Comparison of ENCODE assay signal across 11 cellular contexts in genomic region chr1:33337994-33338494, GRCh38. TPM values are rescaled to one million over a fixed set of nuclear protein-coding genes. Genes with fewer than 3 reads are reported as not detected.
DNase-seq lines count a peak whose midpoint lies in the region; ATAC-seq and TF ChIP-seq lines count a peak whose summit lies in the region.
"Had no signal": no experiment of that assay in that cellular context is flagged by ENCODE, and none has a peak within 500 bp of the region (broad histone marks: within the 10 kb centered on the region; RNA-seq: fewer than 3 reads in every experiment).

No MANE protein-coding gene starts in this region.

- intact Hi-C loops in aorta (cut with DNase I), result loop anchor here in 1 of 2 donors (5.0 kb wide), 1 partner anchor 41 kb away; no protein-coding TSS in a partner anchor

- H3K9me2 ChIP-seq in SK-N-SH (no peaks in the 10 kb centered on the region), neural cell (ENCODE audit: insufficient read depth, low read length) (no peaks in the 10 kb centered on the region)

- H3K4me2 ChIP-seq in SK-N-SH (0 out of 2 replicates have a peak overlapping the region, but pooled peaks have one; percentile 61), neural cell (ENCODE audit: low read length) (peak overlapping the region; percentile 23)

- H3K4me3 ChIP-seq in SK-N-SH (ENCODE audit: low read depth in 2 of 2, low read length in 1 of 2) (no peak overlapping the region), esophagus (ENCODE audit: low read depth in 1 of 2, low read length in 2 of 2) (no peak overlapping the region), neural cell (ENCODE audit: low read length) (peak overlapping the region; percentile 44), aorta (ENCODE audit: low read length in 2 of 2) (no peak overlapping the region)

- TF ChIP-seq RAD21 in SK-N-SH (IDR thresholded peaks at IDR 0.05; ENCODE audit: low read length) (no peak), neural cell (conservative IDR thresholded peaks at IDR 0.05) (no peak)

- POLR2A ChIA-PET in SK-N-SH (lab: Yijun Ruan, JAX), result no interaction called here

- TF ChIP-seq EP300 in SK-N-SH (IDR thresholded peaks at IDR 0.05; ENCODE audit: borderline replicate concordance in 1 of 2, low read depth in 1 of 2, low read length in 1 of 2) (no peak), neural cell (conservative IDR thresholded peaks at IDR 0.05; ENCODE audit: poor library complexity, severe bottlenecking) (no peak)

- ATAC-seq in SK-N-SH treated with all-trans-retinoic acid at 6 μM for 48 hours (no peak), aorta (ENCODE audit: low FRiP score) (peak; percentile 4), GM21576 (IDR thresholded peaks at IDR 0.05; ENCODE audit: unreplicated experiment) (no peak)

- CTCF ChIA-PET in SK-N-SH (lab: Yijun Ruan, JAX), result interaction anchor here (0.8 to 5.6 kb wide), 5 partner anchors 30 to 133 kb away, joined by 3 to 24 read pairs (median 5); no protein-coding TSS in a partner anchor

- H3K4me1 ChIP-seq in SK-N-SH (ENCODE audit: control insufficient read depth in 1 of 2, insufficient read depth in 2 of 2, low read depth in 1 of 2, low read length in 1 of 2), result peaks cover 51 to 78% of the 10 kb centered on the region in 2 experiments
- peaks cover 13 to 34% of the 10 kb centered on the region in 2 donors for H3K4me1 ChIP-seq in esophagus (ENCODE audit: control insufficient read depth in 2 of 2, insufficient read depth in 2 of 2, low read length in 1 of 2)
- peaks cover 14 to 15% of the 10 kb centered on the region in 2 donors for H3K4me1 ChIP-seq in aorta (ENCODE audit: control insufficient read depth in 1 of 2, insufficient read depth in 2 of 2, low read length in 2 of 2)

- peaks cover 25% of the 10 kb centered on the region for H3F3A ChIP-seq in SK-N-SH (replicated peaks; ENCODE audit: insufficient read depth)
- H3F3A ChIP-seq in neural cell (ENCODE audit: insufficient read depth, low read length, poor library complexity, severe bottlenecking), result no peaks in the 10 kb centered on the region

- H4K20me1 ChIP-seq in SK-N-SH (ENCODE audit: insufficient read depth) (peaks cover 100% of the 10 kb centered on the region), neural cell (ENCODE audit: insufficient read depth) (peaks cover 48% of the 10 kb centered on the region)

- H3K79me2 ChIP-seq in SK-N-SH (ENCODE audit: insufficient read depth), result peaks cover 100% of the 10 kb centered on the region
- H3K79me2 ChIP-seq in neural cell (replicated peaks; ENCODE audit: insufficient read depth, low read length), result peaks cover 95% of the 10 kb centered on the region

- H3K27me3 ChIP-seq in SK-N-SH (ENCODE audit: insufficient read depth), result no peaks in the 10 kb centered on the region
- no peaks in the 10 kb centered on the region for H3K27me3 ChIP-seq in esophagus (ENCODE audit: control insufficient read depth in 1 of 2, insufficient read depth in 2 of 2, low read length in 2 of 2)
- H3K27me3 ChIP-seq in neural cell (ENCODE audit: insufficient read depth, low read depth, low read length), result no peaks in the 10 kb centered on the region
- H3K27me3 ChIP-seq in aorta (ENCODE audit: control insufficient read depth in 1 of 2, insufficient read depth in 2 of 2, low read length in 1 of 2), result no peaks in the 10 kb centered on the region

- H3K9me3 ChIP-seq in SK-N-SH (no peaks in the 10 kb centered on the region), esophagus (ENCODE audit: control insufficient read depth in 2 of 2, insufficient read depth in 1 of 2, low read depth in 1 of 2, low read length in 1 of 2) (no peaks in the 10 kb centered on the region), neural cell (ENCODE audit: low read length) (no peaks in the 10 kb centered on the region), aorta (ENCODE audit: control insufficient read depth, low read length) (no peaks in the 10 kb centered on the region)

- peaks cover 49 to 59% of the 10 kb centered on the region in 2 experiments for H3K36me3 ChIP-seq in SK-N-SH (replicated peaks in 1 of 2; ENCODE audit: control insufficient read depth in 1 of 2, insufficient read depth in 2 of 2, low read length in 1 of 2)
- H3K36me3 ChIP-seq in esophagus (ENCODE audit: control insufficient read depth in 2 of 2, insufficient read depth in 2 of 2, low read length in 1 of 2), result no peaks in the 10 kb centered on the region
- H3K36me3 ChIP-seq in neural cell (ENCODE audit: insufficient read depth, low read length), result peaks cover 3% of the 10 kb centered on the region
- H3K36me3 ChIP-seq in aorta (ENCODE audit: control insufficient read depth in 1 of 2, insufficient read depth in 2 of 2, low read length in 1 of 2), result no peaks in the 10 kb centered on the region

- H2AFZ ChIP-seq in SK-N-SH (ENCODE audit: low read depth), result no peak overlapping the region
- H2AFZ ChIP-seq in neural cell (ENCODE audit: low read depth, low read length), result no peak overlapping the region

- 91% methylated on average over 3 of the region's 3 CpGs for WGBS in SK-N-SH (ENCODE audit: low lambda C conversion rate)
- WGBS in esophagus, 2 donors, result 53 to 54% methylated on average over 3 of the region's 3 CpGs
- WGBS in aorta, 2 donors, result 35 to 36% methylated on average over 3 of the region's 3 CpGs

- DNase-seq in SK-N-SH, result no peak
- DNase-seq in aorta, result no peak
- no peak for DNase-seq in effector CD8-positive, alpha-beta T cell (lab: John Stamatoyannopoulos, UW)
- no peak for DNase-seq in hepatic stellate cell (ENCODE audit: low spot score)
- DNase-seq: NCI-H1105 had no signal

- H3K27ac ChIP-seq in SK-N-SH (ENCODE audit: low read depth in 2 of 2, low read length in 1 of 2) (peak overlapping the region; percentile 44 to 60; a peak in 3 of 4 replicates), esophagus (ENCODE audit: low read depth in 2 of 2, low read length in 1 of 2) (peak overlapping the region; percentile 89 to 91), neural cell (ENCODE audit: low read length) (peak overlapping the region; percentile 51), aorta (ENCODE audit: low read depth in 1 of 2, low read length in 2 of 2) (peak overlapping the region; percentile 78 to 81)

- no peak for TF ChIP-seq CTCF in SK-N-SH (IDR thresholded peaks at IDR 0.05)
- no peak for TF ChIP-seq CTCF in neural cell (IDR thresholded peaks at IDR 0.05; ENCODE audit: poor library complexity, severe bottlenecking)

- no peak overlapping the region for H3K9ac ChIP-seq in SK-N-SH
- H3K9ac ChIP-seq in neural cell (ENCODE audit: low read length), result peak overlapping the region; percentile 29

TF ChIP-seq in SK-N-SH, 30 proteins besides CTCF, POLR2A, EP300 and RAD21 (continues in another document):
- TF ChIP-seq USF1 (IDR thresholded peaks at IDR 0.05; ENCODE audit: borderline replicate concordance, low read depth), result no peak

TF ChIP-seq in SK-N-SH treated with all-trans-retinoic acid at 6 μM for 48 hours, 23 proteins besides CTCF, POLR2A, EP300 and RAD21 (continues in another document):
- TF ChIP-seq ZNF565 (CRISPR knock-in tag; conservative IDR thresholded peaks at IDR 0.05; ENCODE audit: low read depth) (no peak), POU6F1 (CRISPR knock-in tag; IDR thresholded peaks at IDR 0.05; ENCODE audit: borderline replicate concordance, low read depth) (no peak), ZFP30 (CRISPR knock-in tag; IDR thresholded peaks at IDR 0.05) (no peak), TOX (CRISPR knock-in tag; IDR thresholded peaks at IDR 0.05; ENCODE audit: borderline replicate concordance) (no peak)

TF ChIP-seq in neural cell, 6 proteins besides CTCF, POLR2A, EP300 and RAD21:
- TF ChIP-seq EZH2 (IDR thresholded peaks at IDR 0.05; ENCODE audit: borderline replicate concordance, insufficient read depth, low read length, poor library complexity, severe bottlenecking), result no peak
- TF ChIP-seq SMC3 (conservative IDR thresholded peaks at IDR 0.05; ENCODE audit: poor library complexity), result no peak
- no peak for TF ChIP-seq REST (IDR thresholded peaks at IDR 0.05; ENCODE audit: borderline replicate concordance)
- no peak for TF ChIP-seq MXI1 (conservative IDR thresholded peaks at IDR 0.05; ENCODE audit: poor library complexity, severe bottlenecking)
- no peak for TF ChIP-seq POLR2AphosphoS5 (IDR thresholded peaks at IDR 0.05)
- TF ChIP-seq TAF1 (IDR thresholded peaks at IDR 0.05; ENCODE audit: low read depth), result no peak
TF ChIP-seq in neural cell: peak in this region for 0.

RNA-seq across cellular contexts. Expression of gene A3GALT2, which starts 17.1 kb away (rescaled TPM):
- polyA plus RNA-seq in SK-N-SH (2012; rRNA removed) (0.07 TPM in 1 of 2 replicates, not detected in the other), esophagus (under 1 TPM in 1 of 2 donors, not detected in 1; 0.04 TPM), neural cell (0.35 TPM in 1 of 2 replicates, not detected in the other), aorta (not detected)
- polyA plus RNA-seq in SK-N-SH (2012; cell fraction: cytosol; rRNA removed), result 0.03 TPM in 1 of 2 replicates, not detected in the other
- 0.60 and 0.71 TPM in 2 replicates for polyA plus RNA-seq in SK-N-SH (2012; cell fraction: nucleus; rRNA removed)
- not detected in 2 replicates for polyA minus RNA-seq in neural cell
- under 1 TPM; 0.36 to 0.81 TPM for total RNA-seq in aorta
- total RNA-seq: activated T-helper 2 cell treated with anti-CD3 and anti-CD28 coated beads, Interferon-gamma antibody, Interleukin-2, Interleukin-4, amounts not matched to agents 10 μg/mL and 5 μg/mL and 100 μg/mL, durations not matched to agents 14 hours and 24 hours and 36 hours; T-helper 1 cell treated with Interleukin-12 subunit alpha and Interleukin-12 subunit beta and Interleukin-4 antibody, amounts not matched to agents 30 ng/mL and 1 ng/mL, for 36 hours had no signal
